ENCODE assay signal across 11 cellular contexts in the genomic region with DNA sequence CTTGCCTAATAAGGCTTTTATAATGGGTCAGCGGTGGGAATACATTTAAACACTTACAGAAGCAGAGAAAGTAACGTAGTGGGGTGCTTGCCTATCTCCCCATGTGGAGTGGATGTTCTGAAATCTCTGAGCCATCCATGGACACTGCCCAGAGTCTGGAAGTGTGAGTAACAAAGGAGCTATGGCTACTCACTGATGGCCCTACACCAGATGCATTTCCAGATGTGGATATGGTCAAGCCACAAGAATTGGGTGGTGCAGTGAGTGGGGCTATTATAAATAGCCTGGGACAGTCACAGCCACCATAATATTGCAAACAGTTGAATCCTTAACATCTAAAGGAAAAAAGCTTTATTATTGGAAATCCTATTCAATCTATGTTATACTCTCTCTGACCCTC.
"Had no signal": no experiment of that assay in that cellular context is flagged by ENCODE, and none has a peak within 500 bp of the region (broad histone marks: within the 10 kb centered on the region; RNA-seq: fewer than 3 reads in every experiment).

No MANE protein-coding gene starts in this region.

- H3K4me2 ChIP-seq: hepatocyte had no signal

- H3K27ac Mint-ChIP-seq: activated CD8-positive, alpha-beta T cell treated with anti-CD3 and anti-CD28 coated beads for 36 hours; activated naive CD8-positive, alpha-beta T cell treated with anti-CD3 and anti-CD28 coated beads, Interleukin-2, amount 50 U/mL, for 24 hours; activated T-cell treated with anti-CD3 and anti-CD28 coated beads, Interleukin-2, amount 50 U/mL, for 72 hours had no signal

- H3K4me1 ChIP-seq: colonic mucosa, parathyroid adenoma, transverse colon had no signal

- H3K9me3 ChIP-seq: colonic mucosa, transverse colon had no signal

- H3K27me3 ChIP-seq: colonic mucosa, hepatocyte, transverse colon had no signal

- H3K4me3 Mint-ChIP-seq: activated CD8-positive, alpha-beta T cell treated with anti-CD3 and anti-CD28 coated beads for 36 hours; activated naive CD8-positive, alpha-beta T cell treated with anti-CD3 and anti-CD28 coated beads, Interleukin-2, amount 50 U/mL, for 24 hours; activated T-cell treated with anti-CD3 and anti-CD28 coated beads, Interleukin-2, amount 50 U/mL, for 72 hours had no signal

- H3K36me3 ChIP-seq: colonic mucosa, transverse colon had no signal

- ATAC-seq: activated CD8-positive, alpha-beta T cell treated with anti-CD3 and anti-CD28 coated beads for 36 hours; activated naive CD8-positive, alpha-beta T cell treated with anti-CD3 and anti-CD28 coated beads, Interleukin-2, amount 50 U/mL, for 24 hours; activated T-cell treated with anti-CD3 and anti-CD28 coated beads, Interleukin-2, amount 50 U/mL, for 72 hours had no signal

- H3K4me3 ChIP-seq: colonic mucosa, hepatocyte, skin epidermis, transverse colon had no signal

- DNase-seq: activated CD8-positive, alpha-beta memory T cell treated with anti-CD3 and anti-CD28 coated beads, Interleukin-2, amount 50 U/mL, for 4 hours; activated CD8-positive, alpha-beta T cell treated with anti-CD3 and anti-CD28 coated beads for 36 hours; activated naive CD4-positive, alpha-beta T cell; activated naive CD8-positive, alpha-beta T cell treated with anti-CD3 and anti-CD28 coated beads, Interleukin-2, amount 50 U/mL, for 24 hours; activated T-cell treated with anti-CD3 and anti-CD28 coated beads, Interleukin-2, amount 50 U/mL, for 72 hours; caudate nucleus; colonic mucosa; transverse colon had no signal

- H3K9me3 Mint-ChIP-seq: activated CD8-positive, alpha-beta T cell treated with anti-CD3 and anti-CD28 coated beads for 36 hours; activated naive CD8-positive, alpha-beta T cell treated with anti-CD3 and anti-CD28 coated beads, Interleukin-2, amount 50 U/mL, for 24 hours; activated T-cell treated with anti-CD3 and anti-CD28 coated beads, Interleukin-2, amount 50 U/mL, for 72 hours had no signal

- H3K27ac ChIP-seq: colonic mucosa, hepatocyte, parathyroid adenoma, skin epidermis, transverse colon had no signal

- H2AFZ ChIP-seq: hepatocyte, parathyroid adenoma had no signal

- H3K4me1 Mint-ChIP-seq: activated naive CD8-positive, alpha-beta T cell treated with anti-CD3 and anti-CD28 coated beads, Interleukin-2, amount 50 U/mL, for 24 hours had no signal

- H3K9ac ChIP-seq: parathyroid adenoma had no signal

- H3K79me2 ChIP-seq: hepatocyte, parathyroid adenoma had no signal
